17 cellular contexts compared by ENCODE assay signal in genomic region chr9:125479846-125480615, GRCh38.
"Had no signal": no experiment of that assay in that cellular context is flagged by ENCODE, and none has a peak within 500 bp of the region (broad histone marks: within the 10 kb centered on the region; RNA-seq: fewer than 3 reads in every experiment).

No MANE protein-coding gene starts in this region.

- H3K9me3 ChIP-seq: pancreas, testis had no signal

- H3K4me3 ChIP-seq: coronary artery, hepatocyte, neural progenitor cell, pancreas, testis had no signal

- H3K9me3 Mint-ChIP-seq: activated naive CD4-positive, alpha-beta T cell treated with anti-CD3 and anti-CD28 coated beads for 36 hours; activated T-helper 17 cell treated with anti-CD3 and anti-CD28 coated beads, Interleukin-2, amount 50 U/mL, for 72 hours; neural progenitor cell; stimulated activated naive CD8-positive, alpha-beta T cell treated with anti-CD3 and anti-CD28 coated beads, Interleukin-15, amount 100 ng/mL, for 72 hours had no signal

- H3K4me1 ChIP-seq: neural progenitor cell, pancreas, testis had no signal

- H3K4me1 Mint-ChIP-seq: stimulated activated naive CD8-positive, alpha-beta T cell treated with anti-CD3 and anti-CD28 coated beads, Interleukin-15, amount 100 ng/mL, for 72 hours had no signal

- H3K27me3 Mint-ChIP-seq: activated T-helper 17 cell treated with anti-CD3 and anti-CD28 coated beads, Interleukin-2, amount 50 U/mL, for 72 hours; stimulated activated naive CD8-positive, alpha-beta T cell treated with anti-CD3 and anti-CD28 coated beads, Interleukin-15, amount 100 ng/mL, for 72 hours had no signal

- H3K4me3 Mint-ChIP-seq: activated naive CD4-positive, alpha-beta T cell treated with anti-CD3 and anti-CD28 coated beads for 36 hours; activated T-helper 17 cell treated with anti-CD3 and anti-CD28 coated beads, Interleukin-2, amount 50 U/mL, for 72 hours; neural progenitor cell; stimulated activated naive CD8-positive, alpha-beta T cell treated with anti-CD3 and anti-CD28 coated beads, Interleukin-15, amount 100 ng/mL, for 72 hours had no signal

- DNase-seq: activated CD4-positive, alpha-beta T cell treated with anti-CD3 and anti-CD28 coated beads for 48 hours; activated CD8-positive, alpha-beta memory T cell treated with anti-CD3 and anti-CD28 coated beads for 24 hours; activated naive CD4-positive, alpha-beta T cell treated with anti-CD3 and anti-CD28 coated beads for 36 hours; central memory CD4-positive, alpha-beta T cell; effector CD4-positive, alpha-beta T cell; kidney; pancreas; retina; stimulated activated CD4-positive, alpha-beta T cell treated with anti-CD3 and anti-CD28 coated beads, Interleukin-15, amount 100 ng/mL, for 24 hours; stimulated activated CD4-positive, alpha-beta T cell treated with anti-CD3 and anti-CD28 coated beads, Interleukin-4, amount 100 ng/mL, for 24 hours; stimulated activated naive CD8-positive, alpha-beta T cell treated with anti-CD3 and anti-CD28 coated beads, Interleukin-15, amount 100 ng/mL, for 72 hours; testis had no signal

- ATAC-seq: activated T-helper 17 cell treated with anti-CD3 and anti-CD28 coated beads, Interleukin-2, amount 50 U/mL, for 72 hours; pancreas; stimulated activated naive CD8-positive, alpha-beta T cell treated with anti-CD3 and anti-CD28 coated beads, Interleukin-15, amount 100 ng/mL, for 72 hours had no signal

- H3K36me3 ChIP-seq: neural progenitor cell, pancreas had no signal

- H3K27me3 ChIP-seq: hepatocyte, neural progenitor cell, pancreas, testis had no signal

- H3K27ac Mint-ChIP-seq: activated naive CD4-positive, alpha-beta T cell treated with anti-CD3 and anti-CD28 coated beads for 36 hours; activated T-helper 17 cell treated with anti-CD3 and anti-CD28 coated beads, Interleukin-2, amount 50 U/mL, for 72 hours; neural progenitor cell; stimulated activated naive CD8-positive, alpha-beta T cell treated with anti-CD3 and anti-CD28 coated beads, Interleukin-15, amount 100 ng/mL, for 72 hours had no signal

- H3K27ac ChIP-seq: coronary artery, hepatocyte, neural progenitor cell, pancreas, testis, VCaP had no signal
